ENCODE assay signal across 9 cellular contexts in genomic region chr3:8964436-8965370, GRCh38. TPM values are rescaled to one million over a fixed set of nuclear protein-coding genes. Genes with fewer than 3 reads are reported as not detected.
A peak's percentile ranks its signal among the peaks of the same experiment; 100 is the strongest.
DNase-seq lines count a peak whose midpoint lies in the region; ATAC-seq and TF ChIP-seq lines count a peak whose summit lies in the region.
"Had no signal": no experiment of that assay in that cellular context is flagged by ENCODE, and none has a peak within 500 bp of the region (broad histone marks: within the 10 kb centered on the region; RNA-seq: fewer than 3 reads in every experiment).

No MANE protein-coding gene starts in this region.

- H3K4me3 ChIP-seq in stomach (no peak overlapping the region), left ventricle myocardium inferior (no peak overlapping the region)

- intact Hi-C loops in stomach (cut with DNase I; ENCODE audit: low total_unique reads) = no loop called here
- intact Hi-C loops in left ventricle myocardium inferior (cut with micrococcal nuclease) = no loop called here

- no peaks in the 10 kb centered on the region for H3K36me3 ChIP-seq in stomach
- no peaks in the 10 kb centered on the region for H3K36me3 ChIP-seq in left ventricle myocardium inferior

- peak overlapping the region; percentile 49 to 87 (median 85) for H3K27ac ChIP-seq in stomach
- H3K27ac ChIP-seq in left ventricle myocardium inferior (replicated peaks) = no peak overlapping the region

- no peaks in the 10 kb centered on the region for H3K9me3 ChIP-seq in stomach
- no peaks in the 10 kb centered on the region for H3K9me3 ChIP-seq in left ventricle myocardium inferior (replicated peaks)

- TF ChIP-seq POLR2A in stomach (IDR thresholded peaks at IDR 0.05) = no peak

- 65 to 74% (median 67%) methylated on average over 11 of the region's 11 CpGs for WGBS in stomach, 5 donors

- no peak for DNase-seq in activated T-cell treated with anti-CD3 and anti-CD28 coated beads, Interleukin-2, amount 50 U/mL, for 24 hours
- DNase-seq in activated T-cell treated with anti-CD3 and anti-CD28 coated beads for 4 hours = no peak
- no peak for DNase-seq in T-cell
- DNase-seq in foreskin melanocyte = peak; percentile 83
- DNase-seq in stomach = peak; percentile 47
- no peak for DNase-seq in activated CD8-positive, alpha-beta T cell treated with anti-CD3 and anti-CD28 coated beads, Interleukin-2, amount 10 ng/mL, durations not matched to agents 7 days and 5 days
- DNase-seq in left ventricle myocardium inferior = no peak
- DNase-seq: DMS79 had no signal

- CTCF ChIA-PET in T-cell (lab: Charles Lee) = interaction anchor here (0.5 to 1.2 kb wide), 3 partner anchors 25 to 339 kb away, joined by 3 to 4 read pairs (median 3); no protein-coding TSS in a partner anchor
- CTCF ChIA-PET in activated CD8-positive, alpha-beta T cell treated with anti-CD3 and anti-CD28 coated beads, Interleukin-2, amount 10 ng/mL, durations not matched to agents 7 days and 5 days (lab: Charles Lee) = interaction anchor here (2.6 kb wide), 1 partner anchor 338 kb away, joined by 15 read pairs; no protein-coding TSS in a partner anchor

- H3K4me1 Mint-ChIP-seq in activated T-cell treated with anti-CD3 and anti-CD28 coated beads, Interleukin-2, amount 50 U/mL, for 24 hours (ENCODE audit: low read depth) = peaks cover 29% of the 10 kb centered on the region
- peaks cover 25 to 37% (median 34%) of the 10 kb centered on the region in 3 donors for H3K4me1 Mint-ChIP-seq in T-cell
- H3K4me1 Mint-ChIP-seq in activated CD8-positive, alpha-beta T cell treated with anti-CD3 and anti-CD28 coated beads, Interleukin-2, amount 10 ng/mL, durations not matched to agents 7 days and 5 days (ENCODE audit: low read depth) = peaks cover 32% of the 10 kb centered on the region

- TF ChIP-seq EP300 in stomach (IDR thresholded peaks at IDR 0.05) = no peak

- H3K4me1 ChIP-seq in stomach (peaks cover 17 to 30% (median 24%) of the 10 kb centered on the region in 4 donors), left ventricle myocardium inferior (peaks cover 16% of the 10 kb centered on the region)

- no peak for TF ChIP-seq CTCF in stomach (IDR thresholded peaks at IDR 0.05)
- no peak for TF ChIP-seq CTCF in left ventricle myocardium inferior (IDR thresholded peaks at IDR 0.05; ENCODE audit: borderline replicate concordance)

- H3K4me3 Mint-ChIP-seq in activated T-cell treated with anti-CD3 and anti-CD28 coated beads, Interleukin-2, amount 50 U/mL, for 24 hours = peak overlapping the region; percentile 97
- H3K4me3 Mint-ChIP-seq in T-cell = peak overlapping the region; percentile 93 to 98 (median 94)
- H3K4me3 Mint-ChIP-seq in activated CD8-positive, alpha-beta T cell treated with anti-CD3 and anti-CD28 coated beads, Interleukin-2, amount 10 ng/mL, durations not matched to agents 7 days and 5 days = no peak overlapping the region

- peaks cover 4% of the 10 kb centered on the region for H3K27me3 Mint-ChIP-seq in activated T-cell treated with anti-CD3 and anti-CD28 coated beads, Interleukin-2, amount 50 U/mL, for 24 hours
- peaks cover 8 to 9% of the 10 kb centered on the region in 2 donors for H3K27me3 Mint-ChIP-seq in T-cell
- H3K27me3 Mint-ChIP-seq in activated CD8-positive, alpha-beta T cell treated with anti-CD3 and anti-CD28 coated beads, Interleukin-2, amount 10 ng/mL, durations not matched to agents 7 days and 5 days (ENCODE audit: low read depth) = peaks cover 10% of the 10 kb centered on the region

- peaks cover 37% of the 10 kb centered on the region for H3K36me3 Mint-ChIP-seq in activated T-cell treated with anti-CD3 and anti-CD28 coated beads, Interleukin-2, amount 50 U/mL, for 24 hours (ENCODE audit: low read depth)
- no peaks in the 10 kb centered on the region for H3K36me3 Mint-ChIP-seq in T-cell
- peaks cover 17% of the 10 kb centered on the region for H3K36me3 Mint-ChIP-seq in activated CD8-positive, alpha-beta T cell treated with anti-CD3 and anti-CD28 coated beads, Interleukin-2, amount 10 ng/mL, durations not matched to agents 7 days and 5 days (ENCODE audit: low read depth)

- H3K27me3 ChIP-seq in stomach = peaks cover 0 to 16% (median 0%) of the 10 kb centered on the region in 3 donors
- H3K27me3 ChIP-seq in left ventricle myocardium inferior (ENCODE audit: low read depth) = peaks cover 13% of the 10 kb centered on the region

- no peak for ATAC-seq in T-cell (replicated peaks in 1 of 4)
- ATAC-seq in activated CD8-positive, alpha-beta T cell treated with anti-CD3 and anti-CD28 coated beads, Interleukin-2, amount 10 ng/mL, durations not matched to agents 7 days and 5 days = no peak
- ATAC-seq in GM21381 (IDR thresholded peaks at IDR 0.05; ENCODE audit: unreplicated experiment) = no peak

- POLR2A ChIA-PET in T-cell (lab: Charles Lee) = interaction anchor here in 1 of 2 donors (0.7 kb wide), 1 partner anchor 36 kb away, joined by 4 read pairs; no protein-coding TSS in a partner anchor
- POLR2A ChIA-PET in activated CD8-positive, alpha-beta T cell treated with anti-CD3 and anti-CD28 coated beads, Interleukin-2, amount 10 ng/mL, durations not matched to agents 7 days and 5 days (lab: Charles Lee) = no interaction called here

- no peak overlapping the region for H3K27ac Mint-ChIP-seq in activated T-cell treated with anti-CD3 and anti-CD28 coated beads, Interleukin-2, amount 50 U/mL, for 24 hours
- peak overlapping the region in 1 of 2 donors; percentile 61 for H3K27ac Mint-ChIP-seq in T-cell
- H3K27ac Mint-ChIP-seq in activated CD8-positive, alpha-beta T cell treated with anti-CD3 and anti-CD28 coated beads, Interleukin-2, amount 10 ng/mL, durations not matched to agents 7 days and 5 days = no peak overlapping the region

- H3K9me3 Mint-ChIP-seq in activated T-cell treated with anti-CD3 and anti-CD28 coated beads, Interleukin-2, amount 50 U/mL, for 24 hours = no peaks in the 10 kb centered on the region
- no peaks in the 10 kb centered on the region for H3K9me3 Mint-ChIP-seq in T-cell
- no peaks in the 10 kb centered on the region for H3K9me3 Mint-ChIP-seq in activated CD8-positive, alpha-beta T cell treated with anti-CD3 and anti-CD28 coated beads, Interleukin-2, amount 10 ng/mL, durations not matched to agents 7 days and 5 days (ENCODE audit: insufficient read depth)

RNA-seq across cellular contexts. Expression of gene RAD18, which starts 1.4 kb away (rescaled TPM):
- total RNA-seq in T-cell (10 to 100 TPM; 13.7 to 18.5 (median 16.5) TPM), stomach (10 to 100 TPM in 2 of 5 donors, 1 to 10 TPM in 3; 1.4 to 87.9 (median 9.0) TPM), left ventricle myocardium inferior (6.8 TPM)
- polyA plus RNA-seq in stomach = 1 to 10 TPM; 2.1 to 4.6 (median 2.2) TPM
- total RNA-seq in activated CD8-positive, alpha-beta T cell treated with anti-CD3 and anti-CD28 coated beads, Interleukin-2, amount 10 ng/mL, durations not matched to agents 7 days and 5 days = 10 to 100 TPM; 37.2 to 40.2 TPM

Comparison
In these comparisons a context has a peak if more than half of its experiments do, and no peak if none do; other contexts are left out.
1. DNase-seq: peak in foreskin melanocyte (single experiment) and stomach (single experiment); none in activated T-cell treated with anti-CD3 and anti-CD28 coated beads, Interleukin-2, amount 50 U/mL, for 24 hours (single experiment), activated T-cell treated with anti-CD3 and anti-CD28 coated beads for 4 hours (single experiment), T-cell (0 of 34), activated CD8-positive, alpha-beta T cell treated with anti-CD3 and anti-CD28 coated beads, Interleukin-2, amount 10 ng/mL, durations not matched to agents 7 days and 5 days (single experiment) and left ventricle myocardium inferior (single experiment).